ENCODE assay signal across 8 cellular contexts in genomic region chr2:230412369-230412706, GRCh38. TPM values are rescaled to one million over a fixed set of nuclear protein-coding genes. Genes with fewer than 3 reads are reported as not detected.
DNase-seq lines count a peak whose midpoint lies in the region; ATAC-seq and TF ChIP-seq lines count a peak whose summit lies in the region.

No MANE protein-coding gene starts in this region.

- H3K4me1 ChIP-seq in HEK293 (ENCODE audit: control insufficient read depth, insufficient read depth, low read length) (no peaks in the 10 kb centered on the region; the same call in 1 of the 2 replicates), hepatocyte (ENCODE audit: insufficient read depth) (peaks cover 4% of the 10 kb centered on the region)

- no peak for DNase-seq in T-cell
- no peak for DNase-seq in hepatocyte (ENCODE audit: low spot score)
- no peak for DNase-seq in stimulated activated effector memory CD8-positive, alpha-beta T cell treated with anti-CD3 and anti-CD28 coated beads, Interleukin-12 subunit alpha, Interleukin-12 subunit beta, amount 100 ng/mL, for 72 hours (ENCODE audit: low spot score in 2 of 2)
- DNase-seq in NCI-H2227 (lab: John Stamatoyannopoulos, UW; ENCODE audit: unreplicated experiment): no peak

- peak overlapping the region; percentile 99 to 100 for H3K27ac Mint-ChIP-seq in T-cell
- H3K27ac Mint-ChIP-seq in stimulated activated effector memory CD8-positive, alpha-beta T cell treated with anti-CD3 and anti-CD28 coated beads, Interleukin-12 subunit alpha, Interleukin-12 subunit beta, amount 100 ng/mL, for 72 hours: peak overlapping the region; percentile 100

- H3K9me3 Mint-ChIP-seq in T-cell: no peaks in the 10 kb centered on the region
- H3K9me3 Mint-ChIP-seq in stimulated activated effector memory CD8-positive, alpha-beta T cell treated with anti-CD3 and anti-CD28 coated beads, Interleukin-12 subunit alpha, Interleukin-12 subunit beta, amount 100 ng/mL, for 72 hours: no peaks in the 10 kb centered on the region

- 95% methylated on average over 3 of the region's 3 CpGs for WGBS in hepatocyte (ENCODE audit: low lambda C conversion rate, missing lambda C conversion rate)

- H3K27me3 ChIP-seq in hepatocyte: peaks cover 3% of the 10 kb centered on the region

- ATAC-seq in T-cell (replicated peaks in 1 of 4) (no peak), GM18873 (IDR thresholded peaks at IDR 0.05; ENCODE audit: low FRiP score, unreplicated experiment) (no peak), GM18867 (IDR thresholded peaks at IDR 0.05; ENCODE audit: unreplicated experiment) (no peak), HG02571 (IDR thresholded peaks at IDR 0.05; ENCODE audit: unreplicated experiment) (no peak)
- no peak for ATAC-seq in stimulated activated effector memory CD8-positive, alpha-beta T cell treated with anti-CD3 and anti-CD28 coated beads, Interleukin-12 subunit alpha, Interleukin-12 subunit beta, amount 100 ng/mL, for 72 hours

- H3K27ac ChIP-seq in HEK293 (ENCODE audit: extremely low read depth, low read depth, low read length) (no peak overlapping the region), hepatocyte (peak overlapping the region; percentile 93)

- POLR2A ChIA-PET in HEK293 (lab: Yijun Ruan, JAX) (interaction anchor here (0.6 kb wide), 1 partner anchor 1121 kb away, joined by 3 read pairs; no protein-coding TSS in a partner anchor), T-cell (lab: Charles Lee) (interaction anchor here in 1 of 2 donors (0.6 kb wide), 1 partner anchor 60 kb away, joined by 7 read pairs; no protein-coding TSS in a partner anchor)

- peak overlapping the region; percentile 91 to 99 (median 98) for H3K4me3 Mint-ChIP-seq in T-cell
- peak overlapping the region; percentile 100 for H3K4me3 Mint-ChIP-seq in stimulated activated effector memory CD8-positive, alpha-beta T cell treated with anti-CD3 and anti-CD28 coated beads, Interleukin-12 subunit alpha, Interleukin-12 subunit beta, amount 100 ng/mL, for 72 hours

- CTCF ChIA-PET in HEK293 (lab: Yijun Ruan, JAX) (interaction anchor here (0.7 kb wide), 1 partner anchor 632 kb away, joined by 3 read pairs; no protein-coding TSS in a partner anchor), T-cell (lab: Charles Lee) (interaction anchor here (0.6 to 1.3 kb wide), 4 partner anchors 35 to 250 kb away, joined by 3 to 5 read pairs (median 4); no protein-coding TSS in a partner anchor)

- peak overlapping the region; percentile 91 for H2AFZ ChIP-seq in hepatocyte

- no peaks in the 10 kb centered on the region for H3K9me2 ChIP-seq in hepatocyte (replicated peaks; ENCODE audit: insufficient read depth)

- peak overlapping the region; percentile 60 for H3K4me3 ChIP-seq in HEK293 (ENCODE audit: low read depth, low read length)
- H3K4me3 ChIP-seq in hepatocyte: peak overlapping the region; percentile 78

- H3K4me2 ChIP-seq in hepatocyte: peak overlapping the region; percentile 95

- peaks cover 3% of the 10 kb centered on the region for H3K36me3 Mint-ChIP-seq in T-cell
- peaks cover 11% of the 10 kb centered on the region for H3K36me3 Mint-ChIP-seq in stimulated activated effector memory CD8-positive, alpha-beta T cell treated with anti-CD3 and anti-CD28 coated beads, Interleukin-12 subunit alpha, Interleukin-12 subunit beta, amount 100 ng/mL, for 72 hours

- H3K36me3 ChIP-seq in HEK293 (ENCODE audit: control insufficient read depth in 2 of 2, insufficient read depth in 1 of 2, low read length in 2 of 2): no peaks in the 10 kb centered on the region
- H3K36me3 ChIP-seq in hepatocyte (replicated peaks; ENCODE audit: insufficient read depth, low read depth): no peaks in the 10 kb centered on the region

- H3K9me3 ChIP-seq in HEK293 (ENCODE audit: control insufficient read depth, insufficient read depth, low read depth, low read length): no peaks in the 10 kb centered on the region
- no peaks in the 10 kb centered on the region for H3K9me3 ChIP-seq in hepatocyte (ENCODE audit: low read depth)

- TF ChIP-seq CTCF in HEK293 (tag by site-specific recombination; IDR thresholded peaks at IDR 0.05): no peak
- TF ChIP-seq CTCF in hepatocyte (IDR thresholded peaks at IDR 0.05; ENCODE audit: poor library complexity): no peak

- no peaks in the 10 kb centered on the region for H3K27me3 Mint-ChIP-seq in T-cell

- H3K79me2 ChIP-seq in hepatocyte: peaks cover 8% of the 10 kb centered on the region

- H3K4me1 Mint-ChIP-seq in T-cell: peaks cover 74 to 85% (median 75%) of the 10 kb centered on the region in 3 donors
- peaks cover 61% of the 10 kb centered on the region for H3K4me1 Mint-ChIP-seq in stimulated activated effector memory CD8-positive, alpha-beta T cell treated with anti-CD3 and anti-CD28 coated beads, Interleukin-12 subunit alpha, Interleukin-12 subunit beta, amount 100 ng/mL, for 72 hours

- no peaks in the 10 kb centered on the region for H4K20me1 ChIP-seq in hepatocyte (ENCODE audit: insufficient read depth, poor library complexity, severe bottlenecking)

TF ChIP-seq in HEK293, 187 proteins besides CTCF, POLR2A, EP300 and RAD21:
- TF ChIP-seq, protein P1, sequence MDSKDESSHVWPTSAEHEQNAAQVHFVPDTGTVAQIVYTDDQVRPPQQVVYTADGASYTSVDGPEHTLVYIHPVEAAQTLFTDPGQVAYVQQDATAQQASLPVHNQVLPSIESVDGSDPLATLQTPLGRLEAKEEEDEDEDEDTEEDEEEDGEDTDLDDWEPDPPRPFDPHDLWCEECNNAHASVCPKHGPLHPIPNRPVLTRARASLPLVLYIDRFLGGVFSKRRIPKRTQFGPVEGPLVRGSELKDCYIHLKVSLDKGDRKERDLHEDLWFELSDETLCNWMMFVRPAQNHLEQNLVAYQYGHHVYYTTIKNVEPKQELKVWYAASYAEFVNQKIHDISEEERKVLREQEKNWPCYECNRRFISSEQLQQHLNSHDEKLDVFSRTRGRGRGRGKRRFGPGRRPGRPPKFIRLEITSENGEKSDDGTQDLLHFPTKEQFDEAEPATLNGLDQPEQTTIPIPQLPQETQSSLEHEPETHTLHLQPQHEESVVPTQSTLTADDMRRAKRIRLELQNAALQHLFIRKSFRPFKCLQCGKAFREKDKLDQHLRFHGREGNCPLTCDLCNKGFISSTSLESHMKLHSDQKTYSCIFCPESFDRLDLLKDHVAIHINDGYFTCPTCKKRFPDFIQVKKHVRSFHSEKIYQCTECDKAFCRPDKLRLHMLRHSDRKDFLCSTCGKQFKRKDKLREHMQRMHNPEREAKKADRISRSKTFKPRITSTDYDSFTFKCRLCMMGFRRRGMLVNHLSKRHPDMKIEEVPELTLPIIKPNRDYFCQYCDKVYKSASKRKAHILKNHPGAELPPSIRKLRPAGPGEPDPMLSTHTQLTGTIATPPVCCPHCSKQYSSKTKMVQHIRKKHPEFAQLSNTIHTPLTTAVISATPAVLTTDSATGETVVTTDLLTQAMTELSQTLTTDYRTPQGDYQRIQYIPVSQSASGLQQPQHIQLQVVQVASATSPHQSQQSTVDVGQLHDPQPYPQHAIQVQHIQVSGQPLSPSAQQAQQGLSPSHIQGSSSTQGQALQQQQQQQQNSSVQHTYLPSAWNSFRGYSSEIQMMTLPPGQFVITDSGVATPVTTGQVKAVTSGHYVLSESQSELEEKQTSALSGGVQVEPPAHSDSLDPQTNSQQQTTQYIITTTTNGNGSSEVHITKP (tag by site-specific recombination; IDR thresholded peaks at IDR 0.05): peak; percentile 6; the same call in 1 of the 2 replicates
- TF ChIP-seq ZNF692 (tag by site-specific recombination; IDR thresholded peaks at IDR 0.05) (no peak), ZNF335 (tag by site-specific recombination; conservative IDR thresholded peaks at IDR 0.05) (peak; percentile 57), HOXD13 (CRISPR knock-in tag; IDR thresholded peaks at IDR 0.05; ENCODE audit: borderline replicate concordance) (no peak)

RNA-seq across cellular contexts. Expression of gene SP100, which starts 3.7 kb away (rescaled TPM):
- total RNA-seq in T-cell (100 to 1,000 TPM; 188 to 271 (median 217) TPM), hepatocyte (41.5 and 42.2 TPM in 2 replicates)
- 30.5 and 39.9 TPM in 2 replicates for polyA plus RNA-seq in hepatocyte
